In genomic region chr3:116176974-116177555, GRCh38 we compare ENCODE assay signal across 27 cellular contexts.
"Had no signal": no experiment of that assay in that cellular context is flagged by ENCODE, and none has a peak within 500 bp of the region (broad histone marks: within the 10 kb centered on the region; RNA-seq: fewer than 3 reads in every experiment).

No MANE protein-coding gene starts in this region.

- H3K9me3 ChIP-seq: esophagus squamous epithelium had no signal

- H3K4me1 Mint-ChIP-seq: activated CD4-positive, alpha-beta T cell treated with anti-CD3 and anti-CD28 coated beads, Interleukin-2, amount 10 ng/mL, durations not matched to agents 7 days and 5 days; activated T-helper 17 cell treated with anti-CD3 and anti-CD28 coated beads, Interleukin-2, amount 50 U/mL, for 72 hours; central memory CD8-positive, alpha-beta T cell had no signal

- H3K36me3 Mint-ChIP-seq: activated naive CD8-positive, alpha-beta T cell had no signal

- H3K9me3 Mint-ChIP-seq: activated CD4-positive, alpha-beta T cell treated with anti-CD3 and anti-CD28 coated beads, Interleukin-2, amount 10 ng/mL, durations not matched to agents 7 days and 5 days; activated T-cell treated with anti-CD3 and anti-CD28 coated beads, Interleukin-2, amount 50 U/mL, for 4 hours; activated T-helper 17 cell treated with anti-CD3 and anti-CD28 coated beads, Interleukin-2, amount 50 U/mL, for 72 hours; dendritic cell treated with granulocyte-macrophage colony-stimulating factor and Interleukin-4, amounts not matched to agents 40 ng/mL and 50 ng/mL, for 4 days had no signal

- H3K27ac Mint-ChIP-seq: activated CD4-positive, alpha-beta T cell treated with anti-CD3 and anti-CD28 coated beads, Interleukin-2, amount 10 ng/mL, durations not matched to agents 7 days and 5 days; activated CD8-positive, alpha-beta T cell treated with anti-CD3 and anti-CD28 coated beads for 36 hours; activated naive CD8-positive, alpha-beta T cell; activated T-helper 17 cell treated with anti-CD3 and anti-CD28 coated beads, Interleukin-2, amount 50 U/mL, for 72 hours; dendritic cell treated with granulocyte-macrophage colony-stimulating factor and Interleukin-4, amounts not matched to agents 40 ng/mL and 50 ng/mL, for 4 days; effector memory CD8-positive, alpha-beta T cell had no signal

- H3K36me3 ChIP-seq: brain microvascular endothelial cell, esophagus squamous epithelium had no signal

- H3K4me3 ChIP-seq: coronary artery, dorsolateral prefrontal cortex, esophagus squamous epithelium had no signal

- H3K27me3 ChIP-seq: brain microvascular endothelial cell, dorsolateral prefrontal cortex, esophagus squamous epithelium had no signal

- DNase-seq: activated CD4-positive, alpha-beta T cell treated with anti-CD3 and anti-CD28 coated beads for 1 hour; activated CD4-positive, alpha-beta T cell treated with anti-CD3 and anti-CD28 coated beads for 4 hours; activated CD4-positive, alpha-beta T cell treated with anti-CD3 and anti-CD28 coated beads, Interleukin-2, amount 10 ng/mL, durations not matched to agents 7 days and 5 days; activated CD4-positive, alpha-beta T cell treated with anti-CD3 and anti-CD28 coated beads, Interleukin-2, amount 50 U/mL, for 48 hours; activated CD4-positive, CD25-positive, alpha-beta regulatory T cell; activated CD8-positive, alpha-beta memory T cell treated with anti-CD3 and anti-CD28 coated beads for 24 hours; activated CD8-positive, alpha-beta T cell treated with anti-CD3 and anti-CD28 coated beads for 36 hours; activated effector memory CD4-positive, alpha-beta T cell treated with Interleukin-2 at 50 U/mL for 16 hours; activated gamma-delta T cell treated with Interleukin-2 at 50 U/mL for 16 hours; activated naive CD4-positive, alpha-beta T cell treated with anti-CD3 and anti-CD28 coated beads, Interleukin-2, amount 50 U/mL, for 16 hours; activated naive CD4-positive, alpha-beta T cell treated with Interleukin-2 at 50 U/mL for 16 hours; activated T-cell treated with anti-CD3 and anti-CD28 coated beads, Interleukin-2, amount 50 U/mL, for 4 hours; amniotic stem cell; anterior cingulate cortex; brain microvascular endothelial cell; dorsolateral prefrontal cortex; effector memory CD8-positive, alpha-beta T cell; esophagus squamous epithelium; foreskin fibroblast; head of caudate nucleus; T-helper 2 cell had no signal

- H3K27ac ChIP-seq: brain microvascular endothelial cell, coronary artery, dorsolateral prefrontal cortex, epithelial cell of prostate, esophagus squamous epithelium had no signal

- H3K4me3 Mint-ChIP-seq: activated CD4-positive, alpha-beta T cell treated with anti-CD3 and anti-CD28 coated beads, Interleukin-2, amount 10 ng/mL, durations not matched to agents 7 days and 5 days; activated CD8-positive, alpha-beta T cell treated with anti-CD3 and anti-CD28 coated beads for 36 hours; activated naive CD8-positive, alpha-beta T cell; activated T-cell treated with anti-CD3 and anti-CD28 coated beads, Interleukin-2, amount 50 U/mL, for 4 hours; activated T-helper 17 cell treated with anti-CD3 and anti-CD28 coated beads, Interleukin-2, amount 50 U/mL, for 72 hours; central memory CD8-positive, alpha-beta T cell; dendritic cell treated with granulocyte-macrophage colony-stimulating factor and Interleukin-4, amounts not matched to agents 40 ng/mL and 50 ng/mL, for 4 days; effector memory CD8-positive, alpha-beta T cell had no signal

- H3K27me3 Mint-ChIP-seq: activated CD4-positive, alpha-beta T cell treated with anti-CD3 and anti-CD28 coated beads, Interleukin-2, amount 10 ng/mL, durations not matched to agents 7 days and 5 days; activated CD8-positive, alpha-beta T cell treated with anti-CD3 and anti-CD28 coated beads for 36 hours; activated naive CD8-positive, alpha-beta T cell; activated T-helper 17 cell treated with anti-CD3 and anti-CD28 coated beads, Interleukin-2, amount 50 U/mL, for 72 hours; central memory CD8-positive, alpha-beta T cell; dendritic cell treated with granulocyte-macrophage colony-stimulating factor and Interleukin-4, amounts not matched to agents 40 ng/mL and 50 ng/mL, for 4 days; effector memory CD8-positive, alpha-beta T cell had no signal

- ATAC-seq: activated CD8-positive, alpha-beta T cell treated with anti-CD3 and anti-CD28 coated beads for 36 hours; activated T-cell treated with anti-CD3 and anti-CD28 coated beads, Interleukin-2, amount 50 U/mL, for 4 hours; activated T-helper 17 cell treated with anti-CD3 and anti-CD28 coated beads, Interleukin-2, amount 50 U/mL, for 72 hours; effector memory CD8-positive, alpha-beta T cell had no signal
